37 cellular contexts compared by ENCODE assay signal in genomic region chr4:91596683-91597082, GRCh38.
"Had no signal": no experiment of that assay in that cellular context is flagged by ENCODE, and none has a peak within 500 bp of the region (broad histone marks: within the 10 kb centered on the region; RNA-seq: fewer than 3 reads in every experiment).

No MANE protein-coding gene starts in this region.

- H3K36me3 Mint-ChIP-seq: activated CD8-positive, alpha-beta memory T cell treated with anti-CD3 and anti-CD28 coated beads, Interleukin-2, amount 10 ng/mL, durations not matched to agents 7 days and 5 days; activated naive CD4-positive, alpha-beta T cell treated with anti-CD3 and anti-CD28 coated beads, Interleukin-2, amount 50 U/mL, for 72 hours; activated naive CD8-positive, alpha-beta T cell treated with anti-CD3 and anti-CD28 coated beads for 36 hours had no signal

- DNase-seq: activated CD4-positive, alpha-beta memory T cell treated with anti-CD3 and anti-CD28 coated beads, Interleukin-2, amount 10 ng/mL, durations not matched to agents 7 days and 5 days; activated CD4-positive, alpha-beta T cell treated with anti-CD3 and anti-CD28 coated beads for 1 hour; activated CD4-positive, alpha-beta T cell treated with anti-CD3 and anti-CD28 coated beads for 36 hours; activated CD4-positive, alpha-beta T cell treated with anti-CD3 and anti-CD28 coated beads for 48 hours; activated CD4-positive, alpha-beta T cell treated with anti-CD3 and anti-CD28 coated beads, Interleukin-2, amount 10 ng/mL, durations not matched to agents 7 days and 5 days; activated CD4-positive, alpha-beta T cell treated with anti-CD3 and anti-CD28 coated beads, Interleukin-2, amount 50 U/mL, for 48 hours; activated CD4-positive, CD25-positive, alpha-beta regulatory T cell; activated CD8-positive, alpha-beta memory T cell treated with anti-CD3 and anti-CD28 coated beads for 24 hours; activated CD8-positive, alpha-beta memory T cell treated with anti-CD3 and anti-CD28 coated beads, Interleukin-2, amount 10 ng/mL, durations not matched to agents 7 days and 5 days; activated CD8-positive, alpha-beta memory T cell treated with anti-CD3 and anti-CD28 coated beads, Interleukin-2, amount 50 U/mL, for 48 hours; activated CD8-positive, alpha-beta T cell treated with anti-CD3 and anti-CD28 coated beads, Interleukin-2, amount 10 ng/mL, durations not matched to agents 7 days and 5 days; activated effector memory CD4-positive, alpha-beta T cell treated with anti-CD3 and anti-CD28 coated beads, Interleukin-2, amount 50 U/mL, for 16 hours; activated gamma-delta T cell treated with Interleukin-2 at 50 U/mL for 16 hours; activated naive CD4-positive, alpha-beta T cell; activated naive CD4-positive, alpha-beta T cell treated with anti-CD3 and anti-CD28 coated beads for 36 hours; activated naive CD4-positive, alpha-beta T cell treated with anti-CD3 and anti-CD28 coated beads, Interleukin-2, amount 50 U/mL, for 16 hours; activated naive CD8-positive, alpha-beta T cell treated with anti-CD3 and anti-CD28 coated beads for 36 hours; activated T-cell treated with anti-CD3 and anti-CD28 coated beads, Interleukin-2, amount 50 U/mL, for 4 hours; activated T-cell treated with anti-CD3 and anti-CD28 coated beads, Interleukin-2, amount 50 U/mL, for 72 hours; adrenal gland; amniotic stem cell; aorta; body of pancreas; brain microvascular endothelial cell; central memory CD4-positive, alpha-beta T cell; T-helper 2 cell; T-helper 9 cell had no signal

- H3K9me3 Mint-ChIP-seq: activated CD4-positive, alpha-beta memory T cell treated with anti-CD3 and anti-CD28 coated beads, Interleukin-2, amount 10 ng/mL, durations not matched to agents 7 days and 5 days; activated naive CD4-positive, alpha-beta T cell treated with anti-CD3 and anti-CD28 coated beads for 36 hours; activated T-cell treated with anti-CD3 and anti-CD28 coated beads, Interleukin-2, amount 50 U/mL, for 4 hours; T-helper 1 cell treated with Interleukin-12 subunit alpha and Interleukin-12 subunit beta and Interleukin-4 antibody, amounts not matched to agents 30 μg/mL and 1 μg/mL, for 36 hours had no signal

- H3K27me3 Mint-ChIP-seq: activated CD4-positive, alpha-beta memory T cell treated with anti-CD3 and anti-CD28 coated beads, Interleukin-2, amount 10 ng/mL, durations not matched to agents 7 days and 5 days; activated CD4-positive, alpha-beta T cell treated with anti-CD3 and anti-CD28 coated beads for 36 hours; activated CD4-positive, alpha-beta T cell treated with anti-CD3 and anti-CD28 coated beads, Interleukin-2, amount 10 ng/mL, durations not matched to agents 7 days and 5 days; activated CD8-positive, alpha-beta memory T cell treated with anti-CD3 and anti-CD28 coated beads, Interleukin-2, amount 10 ng/mL, durations not matched to agents 7 days and 5 days; activated naive CD8-positive, alpha-beta T cell treated with anti-CD3 and anti-CD28 coated beads for 36 hours; activated T-helper 17 cell treated with anti-CD3 and anti-CD28 coated beads, Interleukin-2, amount 50 U/mL, for 72 hours had no signal

- H3K4me3 ChIP-seq: adrenal gland, body of pancreas, breast epithelium had no signal

- H3K27ac Mint-ChIP-seq: activated CD4-positive, alpha-beta memory T cell treated with anti-CD3 and anti-CD28 coated beads, Interleukin-2, amount 10 ng/mL, durations not matched to agents 7 days and 5 days; activated CD4-positive, alpha-beta T cell treated with anti-CD3 and anti-CD28 coated beads for 36 hours; activated CD4-positive, alpha-beta T cell treated with anti-CD3 and anti-CD28 coated beads, Interleukin-2, amount 10 ng/mL, durations not matched to agents 7 days and 5 days; activated CD8-positive, alpha-beta memory T cell treated with anti-CD3 and anti-CD28 coated beads, Interleukin-2, amount 10 ng/mL, durations not matched to agents 7 days and 5 days; activated CD8-positive, alpha-beta T cell treated with anti-CD3 and anti-CD28 coated beads, Interleukin-2, amount 10 ng/mL, durations not matched to agents 7 days and 5 days; activated naive CD4-positive, alpha-beta T cell treated with anti-CD3 and anti-CD28 coated beads for 36 hours; activated naive CD4-positive, alpha-beta T cell treated with anti-CD3 and anti-CD28 coated beads, Interleukin-2, amount 50 U/mL, for 72 hours; activated naive CD8-positive, alpha-beta T cell treated with anti-CD3 and anti-CD28 coated beads for 36 hours; activated T-cell treated with anti-CD3 and anti-CD28 coated beads, Interleukin-2, amount 50 U/mL, for 72 hours; activated T-helper 1 cell treated with anti-CD3 and anti-CD28 coated beads, Interleukin-12 subunit alpha, Interleukin-12 subunit beta, Interleukin-2, Interleukin-4 antibody, amounts not matched to agents 30 ng/mL and 10 ng/mL and 1 ng/mL, durations not matched to agents 14 hours and 24 hours and 36 hours; activated T-helper 17 cell treated with anti-CD3 and anti-CD28 coated beads, Interleukin-2, amount 50 U/mL, for 72 hours; T-helper 1 cell treated with Interleukin-12 subunit alpha and Interleukin-12 subunit beta and Interleukin-4 antibody, amounts not matched to agents 30 μg/mL and 1 μg/mL, for 36 hours; T-helper 2 cell treated with Interferon-gamma antibody and Interleukin-4, amounts not matched to agents 5 μg/mL and 100 μg/mL, for 36 hours had no signal

- H3K4me3 Mint-ChIP-seq: activated CD4-positive, alpha-beta memory T cell treated with anti-CD3 and anti-CD28 coated beads, Interleukin-2, amount 10 ng/mL, durations not matched to agents 7 days and 5 days; activated CD4-positive, alpha-beta T cell treated with anti-CD3 and anti-CD28 coated beads for 36 hours; activated CD4-positive, alpha-beta T cell treated with anti-CD3 and anti-CD28 coated beads, Interleukin-2, amount 10 ng/mL, durations not matched to agents 7 days and 5 days; activated CD8-positive, alpha-beta memory T cell treated with anti-CD3 and anti-CD28 coated beads, Interleukin-2, amount 10 ng/mL, durations not matched to agents 7 days and 5 days; activated CD8-positive, alpha-beta T cell treated with anti-CD3 and anti-CD28 coated beads, Interleukin-2, amount 10 ng/mL, durations not matched to agents 7 days and 5 days; activated naive CD4-positive, alpha-beta T cell treated with anti-CD3 and anti-CD28 coated beads for 36 hours; activated naive CD8-positive, alpha-beta T cell treated with anti-CD3 and anti-CD28 coated beads for 36 hours; activated T-cell treated with anti-CD3 and anti-CD28 coated beads, Interleukin-2, amount 50 U/mL, for 4 hours; activated T-cell treated with anti-CD3 and anti-CD28 coated beads, Interleukin-2, amount 50 U/mL, for 72 hours; activated T-helper 1 cell treated with anti-CD3 and anti-CD28 coated beads, Interleukin-12 subunit alpha, Interleukin-12 subunit beta, Interleukin-2, Interleukin-4 antibody, amounts not matched to agents 30 ng/mL and 10 ng/mL and 1 ng/mL, durations not matched to agents 14 hours and 24 hours and 36 hours; activated T-helper 17 cell treated with anti-CD3 and anti-CD28 coated beads, Interleukin-2, amount 50 U/mL, for 72 hours; T-helper 1 cell treated with Interleukin-12 subunit alpha and Interleukin-12 subunit beta and Interleukin-4 antibody, amounts not matched to agents 30 μg/mL and 1 μg/mL, for 36 hours; T-helper 2 cell treated with Interferon-gamma antibody and Interleukin-4, amounts not matched to agents 5 μg/mL and 100 μg/mL, for 36 hours had no signal

- H3K9me3 ChIP-seq: adrenal gland, body of pancreas, breast epithelium had no signal

- H3K4me1 ChIP-seq: adrenal gland, body of pancreas, breast epithelium had no signal

- H3K27ac ChIP-seq: adrenal gland, body of pancreas, brain microvascular endothelial cell, breast epithelium, VCaP had no signal

- H3K4me1 Mint-ChIP-seq: activated CD4-positive, alpha-beta memory T cell treated with anti-CD3 and anti-CD28 coated beads, Interleukin-2, amount 10 ng/mL, durations not matched to agents 7 days and 5 days; activated CD4-positive, alpha-beta T cell treated with anti-CD3 and anti-CD28 coated beads for 36 hours; activated CD4-positive, alpha-beta T cell treated with anti-CD3 and anti-CD28 coated beads, Interleukin-2, amount 10 ng/mL, durations not matched to agents 7 days and 5 days; activated CD8-positive, alpha-beta memory T cell treated with anti-CD3 and anti-CD28 coated beads, Interleukin-2, amount 10 ng/mL, durations not matched to agents 7 days and 5 days; activated naive CD8-positive, alpha-beta T cell treated with anti-CD3 and anti-CD28 coated beads for 36 hours; activated T-helper 17 cell treated with anti-CD3 and anti-CD28 coated beads, Interleukin-2, amount 50 U/mL, for 72 hours had no signal

- FAIRE-seq: astrocyte, TTC549 had no signal

- H3K36me3 ChIP-seq: adrenal gland, brain microvascular endothelial cell, breast epithelium had no signal

- ATAC-seq: activated CD4-positive, alpha-beta T cell treated with anti-CD3 and anti-CD28 coated beads for 36 hours; activated CD4-positive, CD25-positive, alpha-beta regulatory T cell treated with anti-CD3 and anti-CD28 coated beads, Interleukin-2, amount 50 U/mL, for 24 hours; activated CD8-positive, alpha-beta memory T cell treated with anti-CD3 and anti-CD28 coated beads, Interleukin-2, amount 10 ng/mL, durations not matched to agents 7 days and 5 days; activated CD8-positive, alpha-beta T cell treated with anti-CD3 and anti-CD28 coated beads, Interleukin-2, amount 10 ng/mL, durations not matched to agents 7 days and 5 days; activated naive CD4-positive, alpha-beta T cell treated with anti-CD3 and anti-CD28 coated beads, Interleukin-2, amount 50 U/mL, for 72 hours; activated T-cell treated with anti-CD3 and anti-CD28 coated beads, Interleukin-2, amount 50 U/mL, for 4 hours; activated T-cell treated with anti-CD3 and anti-CD28 coated beads, Interleukin-2, amount 50 U/mL, for 72 hours; activated T-helper 17 cell treated with anti-CD3 and anti-CD28 coated beads, Interleukin-2, amount 50 U/mL, for 72 hours; body of pancreas had no signal

- H3K27me3 ChIP-seq: adrenal gland, body of pancreas, brain microvascular endothelial cell, breast epithelium had no signal
